8 cellular contexts compared by ENCODE assay signal in genomic region chr16:69328854-69329316, GRCh38. TPM values are rescaled to one million over a fixed set of nuclear protein-coding genes. Genes with fewer than 3 reads are reported as not detected.
DNase-seq lines count a peak whose midpoint lies in the region; FAIRE-seq and TF ChIP-seq lines count a peak whose summit lies in the region.

No MANE protein-coding gene starts in this region.

- H3K9me3 ChIP-seq in HUES6 (ENCODE audit: control insufficient read depth, insufficient read depth, low read depth, low read length): no peaks in the 10 kb centered on the region
- H3K9me3 ChIP-seq in adipocyte (ENCODE audit: control insufficient read depth, low read length): no peaks in the 10 kb centered on the region
- no peaks in the 10 kb centered on the region for H3K9me3 ChIP-seq in mesodermal cell (ENCODE audit: control insufficient read depth, low read length)

- H3K27ac ChIP-seq in HUES6 (ENCODE audit: low read depth, low read length) (no peak overlapping the region), mesodermal cell (ENCODE audit: low read depth, low read length, severe bottlenecking) (no peak overlapping the region)

- DNase-seq in BJ (ENCODE audit: low read depth) (no peak), adipocyte (ENCODE audit: low read depth) (no peak), iPS-NIHi7 (ENCODE audit: extremely low spot score) (no peak), NCI-H1930 (lab: John Stamatoyannopoulos, UW) (no peak), GM12892 (ENCODE audit: insufficient read length) (no peak), 8988T (no peak)

- H3K4me3 ChIP-seq in BJ (ENCODE audit: low read depth, low read length) (peak overlapping the region; percentile 83; the same call in 1 of the 2 replicates), HUES6 (ENCODE audit: low read depth, low read length) (peak overlapping the region; percentile 92), adipocyte (ENCODE audit: low read length) (peak overlapping the region; percentile 88), mesodermal cell (ENCODE audit: extremely low read depth, insufficient read depth, low read length, poor library complexity, severe bottlenecking) (peak overlapping the region; percentile 71)

- WGBS in mesodermal cell (ENCODE audit: insufficient coverage in 2 of 2), 2 experiments: 83 to 89% methylated on average over 8 to 10 of the region's 10 CpGs

- no peak for FAIRE-seq in GM12892 (lab: Jason Lieb, UNC)

- H3K36me3 ChIP-seq in BJ (ENCODE audit: control insufficient read depth, insufficient read depth, low read length) (peaks cover 15% of the 10 kb centered on the region), HUES6 (ENCODE audit: control insufficient read depth, insufficient read depth, low read length) (peaks cover 70% of the 10 kb centered on the region), adipocyte (ENCODE audit: control insufficient read depth, insufficient read depth, low read length, severe bottlenecking) (peaks cover 55% of the 10 kb centered on the region), mesodermal cell (ENCODE audit: control insufficient read depth, insufficient read depth, low read length) (peaks cover 74% of the 10 kb centered on the region)

- CTCF ChIA-PET in BJ (lab: Yijun Ruan, JAX): interaction anchor here (1.1 to 1.4 kb wide), 3 partner anchors 10 to 179 kb away, joined by 3 to 5 read pairs (median 3); partner anchors contain the start of genes COG8 and NIP7

- POLR2A ChIA-PET in BJ (lab: Charles Lee): no interaction called here

- H3K9ac ChIP-seq in HUES6 (ENCODE audit: low read length) (peak overlapping the region; percentile 97), adipocyte (ENCODE audit: low read length) (peak overlapping the region; percentile 96)

- H3K4me1 ChIP-seq in HUES6 (ENCODE audit: control insufficient read depth, insufficient read depth, low read length): peaks cover 17% of the 10 kb centered on the region
- H3K4me1 ChIP-seq in adipocyte (ENCODE audit: control insufficient read depth, insufficient read depth, low read length): peaks cover 42% of the 10 kb centered on the region
- peaks cover 23% of the 10 kb centered on the region for H3K4me1 ChIP-seq in mesodermal cell (ENCODE audit: control insufficient read depth, insufficient read depth, low read length, poor library complexity, severe bottlenecking)

- no peak for TF ChIP-seq POLR2A in GM12892 (IDR thresholded peaks at IDR 0.05; ENCODE audit: low read depth, low read length)

- TF ChIP-seq CTCF in BJ (IDR thresholded peaks at IDR 0.05; ENCODE audit: insufficient read depth, low read depth, low read length): no peak

- no peaks in the 10 kb centered on the region for H3K27me3 ChIP-seq in BJ (ENCODE audit: control insufficient read depth, insufficient read depth, low read length)
- no peaks in the 10 kb centered on the region for H3K27me3 ChIP-seq in HUES6 (ENCODE audit: control insufficient read depth, insufficient read depth, low read length)
- H3K27me3 ChIP-seq in adipocyte (replicated peaks; ENCODE audit: control insufficient read depth, insufficient read depth, low read length): no peaks in the 10 kb centered on the region

RNA-seq across cellular contexts. Expression of gene PDF, which starts 1.5 kb away (rescaled TPM):
- 4.0 and 6.4 TPM in 2 replicates for polyA plus RNA-seq in BJ (2011; rRNA removed)
- 1.9 TPM in 2 replicates for polyA minus RNA-seq in BJ (2011; rRNA and poly(A)+ RNA removed)
- polyA plus RNA-seq in mesodermal cell (2013, experiment 1 of 2): 4.9 TPM
- polyA plus RNA-seq in mesodermal cell (2013, experiment 2 of 2): 3.5 TPM
- 1.0 TPM for polyA plus RNA-seq in GM12892 (2012; ENCODE audit: missing spikeins)

RNA-seq across cellular contexts. Expression of gene COG8, which starts 10.5 kb away (rescaled TPM):
- polyA plus RNA-seq in BJ (2011; rRNA removed): 25.2 and 31.6 TPM in 2 replicates
- polyA minus RNA-seq in BJ (2011; rRNA and poly(A)+ RNA removed): 31.0 and 38.8 TPM in 2 replicates
- 33.5 TPM for polyA plus RNA-seq in mesodermal cell (2013, experiment 1 of 2)
- polyA plus RNA-seq in mesodermal cell (2013, experiment 2 of 2): 27.8 TPM
- polyA plus RNA-seq in GM12892 (2012; ENCODE audit: missing spikeins): 9.9 TPM

RNA-seq across cellular contexts. Expression of gene NIP7, which starts 10.7 kb away (rescaled TPM):
- 6.4 and 9.1 TPM in 2 replicates for polyA plus RNA-seq in BJ (2011; rRNA removed)
- polyA minus RNA-seq in BJ (2011; rRNA and poly(A)+ RNA removed): 5.9 and 6.3 TPM in 2 replicates
- polyA plus RNA-seq in mesodermal cell (2013, experiment 1 of 2): 19.1 TPM
- polyA plus RNA-seq in mesodermal cell (2013, experiment 2 of 2): 22.2 TPM
- 32.7 TPM for polyA plus RNA-seq in GM12892 (2012; ENCODE audit: missing spikeins)

RNA-seq across cellular contexts. Expression of gene VPS4A, which starts 17.7 kb away (rescaled TPM):
- polyA plus RNA-seq in BJ (2011; rRNA removed): 14.5 and 19.4 TPM in 2 replicates
- 24.5 and 25.1 TPM in 2 replicates for polyA minus RNA-seq in BJ (2011; rRNA and poly(A)+ RNA removed)
- 32.3 TPM for polyA plus RNA-seq in mesodermal cell (2013, experiment 1 of 2)
- 28.0 TPM for polyA plus RNA-seq in mesodermal cell (2013, experiment 2 of 2)
- polyA plus RNA-seq in GM12892 (2012; ENCODE audit: missing spikeins): 22.5 TPM

RNA-seq across cellular contexts. Expression of gene TMED6, which starts 22.7 kb away (rescaled TPM):
- 0.13 TPM in 1 of 2 replicates, not detected in the other for polyA plus RNA-seq in BJ (2011; rRNA removed)
- polyA minus RNA-seq in BJ (2011; rRNA and poly(A)+ RNA removed): 0.24 TPM in 1 of 2 replicates, not detected in the other
- 0.37 TPM for polyA plus RNA-seq in mesodermal cell (2013, experiment 1 of 2)
- not detected for polyA plus RNA-seq in mesodermal cell (2013, experiment 2 of 2)
- 2.1 TPM for polyA plus RNA-seq in GM12892 (2012; ENCODE audit: missing spikeins)
